In genomic region chr2:217510790-217511291, GRCh38 we compare ENCODE assay signal across 8 cellular contexts.
DNase-seq lines count a peak whose midpoint lies in the region; ATAC-seq, FAIRE-seq and TF ChIP-seq lines count a peak whose summit lies in the region.

No MANE protein-coding gene starts in this region.

- no peaks in the 10 kb centered on the region for H3K9me3 ChIP-seq in CD4-positive, alpha-beta T cell (ENCODE audit: control insufficient read depth, low read length)
- H3K9me3 ChIP-seq in GM23248 (ENCODE audit: low read depth) (no peaks in the 10 kb centered on the region), keratinocyte (ENCODE audit: control insufficient read depth, low read depth, low read length) (no peaks in the 10 kb centered on the region)

- H3K9me2 ChIP-seq in GM23248 (ENCODE audit: insufficient read depth), result no peaks in the 10 kb centered on the region

- no peak overlapping the region for H3K27ac Mint-ChIP-seq in CD4-positive, alpha-beta T cell

- H3K36me3 Mint-ChIP-seq in CD4-positive, alpha-beta T cell (ENCODE audit: low read depth), result no peaks in the 10 kb centered on the region

- WGBS in GM23248 (ENCODE audit: low coverage in 1 of 2, low lambda C conversion rate in 2 of 2, missing lambda C conversion rate in 2 of 2), 2 experiments, result 29 to 30% methylated on average over 9 of the region's 9 CpGs

- no peaks in the 10 kb centered on the region for H3K4me1 Mint-ChIP-seq in CD4-positive, alpha-beta T cell (ENCODE audit: low read depth)

- H3K36me3 ChIP-seq in GM23248 (ENCODE audit: low read depth) (no peaks in the 10 kb centered on the region), keratinocyte (ENCODE audit: control insufficient read depth in 2 of 2, extremely low read depth in 1 of 2, insufficient read depth in 2 of 2, low read length in 2 of 2) (no peaks in the 10 kb centered on the region)

- POLR2A ChIA-PET in CD4-positive, alpha-beta T cell (lab: Charles Lee), result no interaction called here

- no peak overlapping the region for H3K27ac ChIP-seq in CD4-positive, alpha-beta T cell (ENCODE audit: low read depth, low read length)
- H3K27ac ChIP-seq in GM23248 (no peak overlapping the region), caudate nucleus (ENCODE audit: low read depth, low read length) (no peak overlapping the region), keratinocyte (ENCODE audit: control insufficient read depth, insufficient read depth, low read length) (no peak overlapping the region)

- H3F3A ChIP-seq in GM23248 (ENCODE audit: insufficient read depth), result no peaks in the 10 kb centered on the region

- H2AFZ ChIP-seq in GM23248 (peak overlapping the region; percentile 87), keratinocyte (ENCODE audit: control insufficient read depth, low read length) (peak overlapping the region; percentile 65)

- H3K4me2 ChIP-seq in GM23248 (ENCODE audit: unreplicated experiment), result peak overlapping the region; percentile 42
- H3K4me2 ChIP-seq in keratinocyte (ENCODE audit: control insufficient read depth, extremely low read depth, insufficient read depth, low read depth, low read length), result peak overlapping the region; percentile 53

- in situ Hi-C loops in GM23248 (cut with MboI), result loop anchor here (10.0 kb wide), 2 partner anchors 204 to 816 kb away; partner anchors contain the start of gene IGFBP5

- DNase-seq in CD4-positive, alpha-beta T cell, result peak in 3 of 10 experiments; percentile 1 to 31 (median 7)
- peak; percentile 91 for DNase-seq in GM23248
- DNase-seq in NCI-H146 treated with DMSO at 0.1 percent for 48 hours (lab: John Stamatoyannopoulos, UW; ENCODE audit: unreplicated experiment), result peak; percentile 77
- DNase-seq in SKM-1 treated with dmso at 0.1 percent for 144 hours (lab: John Stamatoyannopoulos, UW; ENCODE audit: unreplicated experiment), result peak; percentile 71
- DNase-seq in caudate nucleus (lab: John Stamatoyannopoulos, UW), result peak in 45 of 61 donors; percentile 2 to 81 (median 30)
- peak; percentile 25 for DNase-seq in keratinocyte (ENCODE audit: low read depth, low spot score)
- peak; percentile 32 for DNase-seq in stimulated activated CD4-positive, alpha-beta T cell treated with anti-CD3 and anti-CD28 coated beads, Interleukin-1b, Interleukin-23, amount 100 ng/mL, for 48 hours

- peak; percentile 39 for TF ChIP-seq CTCF in CD4-positive, alpha-beta T cell (IDR thresholded peaks at IDR 0.05)
- peak; percentile 73 to 83 (median 77) for TF ChIP-seq CTCF in keratinocyte (optimal IDR thresholded peaks at IDR 0.05 in 1 of 3, IDR thresholded peaks at IDR 0.05 in 1 of 3, conservative IDR thresholded peaks at IDR 0.05 in 1 of 3; ENCODE audit: extremely low read depth in 1 of 3, insufficient read depth in 2 of 3, low read length in 3 of 3)

- H3K4me3 Mint-ChIP-seq in CD4-positive, alpha-beta T cell, result no peak overlapping the region

- no peaks in the 10 kb centered on the region for H4K20me1 ChIP-seq in GM23248 (ENCODE audit: insufficient read depth)
- no peaks in the 10 kb centered on the region for H4K20me1 ChIP-seq in keratinocyte (ENCODE audit: control insufficient read depth, extremely low read depth, insufficient read depth, low read length)

- H3K4me1 ChIP-seq in GM23248 (ENCODE audit: insufficient read depth), result peaks cover 14% of the 10 kb centered on the region
- H3K4me1 ChIP-seq in keratinocyte (ENCODE audit: control insufficient read depth, extremely low read depth, insufficient read depth, low read length), result peaks cover 4% of the 10 kb centered on the region

- no peaks in the 10 kb centered on the region for H3K9me1 ChIP-seq in keratinocyte (ENCODE audit: control insufficient read depth, extremely low read depth, insufficient read depth, low read length)

- intact Hi-C loops in CD4-positive, alpha-beta T cell (cut with DNase I, micrococcal nuclease), result loop anchor here in 1 of 2 experiments (5.0 kb wide), 2 partner anchors 814 to 829 kb away; partner anchors contain the start of gene IGFBP5

- H3K79me2 ChIP-seq in GM23248 (ENCODE audit: insufficient read depth) (no peaks in the 10 kb centered on the region), keratinocyte (ENCODE audit: control insufficient read depth, insufficient read depth, low read length) (no peaks in the 10 kb centered on the region)

- H3K27me3 ChIP-seq in CD4-positive, alpha-beta T cell (ENCODE audit: control insufficient read depth, insufficient read depth, low read length), result no peaks in the 10 kb centered on the region
- H3K27me3 ChIP-seq in GM23248 (replicated peaks; ENCODE audit: insufficient read depth) (no peaks in the 10 kb centered on the region), keratinocyte (ENCODE audit: control insufficient read depth, extremely low read depth, insufficient read depth, low read length) (no peaks in the 10 kb centered on the region)

- no peaks in the 10 kb centered on the region for H3K9me3 Mint-ChIP-seq in CD4-positive, alpha-beta T cell

- no peaks in the 10 kb centered on the region for H3K27me3 Mint-ChIP-seq in CD4-positive, alpha-beta T cell

- peak; percentile 95 for FAIRE-seq in keratinocyte (lab: Jason Lieb, UNC)

- ATAC-seq in CD4-positive, alpha-beta T cell (ENCODE audit: poor library complexity), result peak; percentile 71
- no peak for ATAC-seq in HG03045 (IDR thresholded peaks at IDR 0.05; ENCODE audit: unreplicated experiment)

- H3K4me3 ChIP-seq in GM23248 (no peak overlapping the region), keratinocyte (ENCODE audit: control insufficient read depth in 2 of 3, extremely low read depth in 1 of 3, insufficient read depth in 2 of 3, low read depth in 1 of 3, low read length in 3 of 3) (no peak overlapping the region)

- dilution Hi-C loops in keratinocyte (cut with MboI; ENCODE audit: extremely low pct_ligation_motif_present, low sequenced_read_pairs), result loop anchor here (25.0 kb wide), 1 partner anchor 201 kb away; no protein-coding TSS in a partner anchor

- CTCF ChIA-PET in CD4-positive, alpha-beta T cell (lab: Charles Lee), result no interaction called here

- H3K9ac ChIP-seq in GM23248 (peak overlapping the region; percentile 34; the same call in 1 of the 2 replicates), keratinocyte (ENCODE audit: control insufficient read depth, extremely low read depth, insufficient read depth, low read length) (no peak overlapping the region)
